Comparison of ENCODE assay signal across 8 cellular contexts in genomic region chr9:129458155-129458661, GRCh38.
DNase-seq lines count a peak whose midpoint lies in the region; ATAC-seq lines count a peak whose summit lies in the region.

No MANE protein-coding gene starts in this region.

- peak; percentile 79 for DNase-seq in DMS53 (lab: John Stamatoyannopoulos, UW)
- no peak for DNase-seq in DMS53 treated with DMSO at 0.1 percent for 48 hours (lab: John Stamatoyannopoulos, UW; ENCODE audit: unreplicated experiment)
- DNase-seq in NCI-H510A (lab: John Stamatoyannopoulos, UW), result peak; percentile 61
- peak; percentile 56 for DNase-seq in activated effector memory CD4-positive, alpha-beta T cell treated with Interleukin-2 at 50 U/mL for 16 hours
- DNase-seq in left lobe of liver (ENCODE audit: low spot score), result peak; percentile 64
- peak; percentile 55 for DNase-seq in stimulated activated naive CD8-positive, alpha-beta T cell treated with anti-CD3 and anti-CD28 coated beads, Interleukin-15, Interleukin-2, amounts not matched to agents 100 U/mL and 50 U/mL, for 24 hours
- no peak for DNase-seq in ureter (ENCODE audit: low spot score)

- ATAC-seq in left lobe of liver (peak; percentile 55), GM18519 (IDR thresholded peaks at IDR 0.05; ENCODE audit: low FRiP score, unreplicated experiment) (no peak)
- peak; percentile 22 for ATAC-seq in stimulated activated naive CD8-positive, alpha-beta T cell treated with anti-CD3 and anti-CD28 coated beads, Interleukin-15, Interleukin-2, amounts not matched to agents 100 U/mL and 50 U/mL, for 24 hours

Comparison
In these comparisons a context has a peak if more than half of its experiments do, and no peak if none do; other contexts are left out.
1. DNase-seq: peak in DMS53 (single experiment), NCI-H510A (single experiment), activated effector memory CD4-positive, alpha-beta T cell treated with Interleukin-2 at 50 U/mL for 16 hours (single experiment), left lobe of liver (single experiment) and stimulated activated naive CD8-positive, alpha-beta T cell treated with anti-CD3 and anti-CD28 coated beads, Interleukin-15, Interleukin-2, amounts not matched to agents 100 U/mL and 50 U/mL, for 24 hours (single experiment); none in DMS53 treated with DMSO at 0.1 percent for 48 hours (single experiment) and ureter (single experiment).